Comparison of ENCODE assay signal across 1 cellular context in genomic region chr5:179819296-179820126, GRCh38.
TF ChIP-seq lines count a peak whose summit lies in the region.

No MANE protein-coding gene starts in this region.

TF ChIP-seq in HEK293, 187 proteins besides CTCF, POLR2A, EP300 and RAD21 (continued from another document):
- TF ChIP-seq ZNF26 (tag by site-specific recombination; IDR thresholded peaks at IDR 0.05), result no peak
